In genomic region chr10:117262296-117263293, GRCh38 we compare ENCODE assay signal across 14 cellular contexts. TPM values are rescaled to one million over a fixed set of nuclear protein-coding genes. Genes with fewer than 3 reads are reported as not detected.
"Had no signal": no experiment of that assay in that cellular context is flagged by ENCODE, and none has a peak within 500 bp of the region (broad histone marks: within the 10 kb centered on the region; RNA-seq: fewer than 3 reads in every experiment).

No MANE protein-coding gene starts in this region.

- H3K9ac ChIP-seq: parathyroid adenoma had no signal

- H3K4me3 ChIP-seq: gastrocnemius medialis, heart right ventricle, left ventricle myocardium inferior, skin epidermis, thyroid gland had no signal

- H3K9me3 ChIP-seq: gastrocnemius medialis, heart right ventricle, left ventricle myocardium inferior, thyroid gland had no signal

- DNase-seq: activated CD4-positive, alpha-beta memory T cell treated with anti-CD3 and anti-CD28 coated beads for 36 hours; activated CD4-positive, CD25-positive, alpha-beta regulatory T cell treated with anti-CD3 and anti-CD28 coated beads, Interleukin-2, amount 50 U/mL, for 72 hours; activated gamma-delta T cell; activated T-cell treated with anti-CD3 and anti-CD28 coated beads, Interleukin-2, amount 50 U/mL, for 48 hours; brain microvascular endothelial cell; gastrocnemius medialis; heart right ventricle; left ventricle myocardium inferior; mesendoderm; thyroid gland had no signal

- H3K27me3 ChIP-seq: thyroid gland had no signal

- H3K79me2 ChIP-seq: parathyroid adenoma had no signal

- H3K4me1 ChIP-seq: gastrocnemius medialis, heart right ventricle, left ventricle myocardium inferior, parathyroid adenoma, thyroid gland had no signal

- H3K36me3 ChIP-seq: brain microvascular endothelial cell, gastrocnemius medialis, heart right ventricle, left ventricle myocardium inferior, thyroid gland had no signal

- H2AFZ ChIP-seq: parathyroid adenoma had no signal

- ATAC-seq: gastrocnemius medialis, heart right ventricle had no signal

- H3K27ac ChIP-seq: brain microvascular endothelial cell, gastrocnemius medialis, heart right ventricle, left ventricle myocardium inferior, parathyroid adenoma, skin epidermis, thyroid gland had no signal

RNA-seq across cellular contexts. Expression of gene SLC18A2, which starts 21.7 kb away (rescaled TPM):
- total RNA-seq: activated CD4-positive, alpha-beta memory T cell treated with anti-CD3 and anti-CD28 coated beads for 36 hours; dermis microvascular lymphatic vessel endothelial cell had no signal
- polyA plus RNA-seq: keratinocyte had no signal
